In the genomic region with DNA sequence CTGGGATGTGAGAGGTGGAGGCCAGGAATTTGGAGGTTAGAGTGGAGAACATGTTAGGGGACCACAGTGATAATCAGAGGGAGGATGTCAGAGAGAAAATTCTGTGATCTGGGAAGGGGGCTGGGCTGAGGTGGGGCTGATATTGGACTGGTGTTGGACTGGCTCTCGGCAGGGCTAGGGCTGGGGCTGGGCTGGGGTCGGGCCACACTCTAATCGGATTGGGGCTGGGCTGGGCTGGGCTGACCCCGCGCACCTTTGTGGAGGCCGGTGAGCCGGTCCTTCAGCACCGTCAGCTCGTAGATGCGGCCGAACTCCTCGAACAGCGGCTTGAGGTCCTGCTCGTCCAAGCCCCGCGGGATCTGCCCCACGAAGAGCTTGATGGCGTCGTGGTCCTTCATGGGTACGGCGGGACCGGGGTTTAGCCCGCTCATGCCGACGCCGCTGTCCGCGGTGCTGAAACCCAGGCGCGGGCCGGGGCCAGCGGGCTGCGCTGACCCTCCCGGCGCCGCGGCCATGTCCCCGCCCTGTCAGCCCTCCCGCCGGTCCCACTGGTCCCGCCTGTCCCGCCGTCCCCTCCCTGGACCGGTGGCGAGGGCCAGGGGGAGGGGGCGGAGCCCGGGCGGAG, we compare ENCODE assay signal across 7 cellular contexts. TPM values are rescaled to one million over a fixed set of nuclear protein-coding genes. Genes with fewer than 3 reads are reported as not detected.
DNase-seq lines count a peak whose midpoint lies in the region; ATAC-seq and TF ChIP-seq lines count a peak whose summit lies in the region.

No MANE protein-coding gene starts in this region.

- ATAC-seq in GM19397 (IDR thresholded peaks at IDR 0.05; ENCODE audit: unreplicated experiment), result peak; percentile 29
- ATAC-seq in activated CD8-positive, alpha-beta T cell treated with anti-CD3 and anti-CD28 coated beads for 36 hours, result peak; percentile 68
- ATAC-seq in mucosa of descending colon, result peak; percentile 90

- DNase-seq in activated CD8-positive, alpha-beta T cell treated with anti-CD3 and anti-CD28 coated beads for 36 hours, result peak; percentile 47
- DNase-seq in endothelial cell (ENCODE audit: low spot score), result peak; percentile 88
- peak; percentile 66 to 83 (median 74) for DNase-seq in mucosa of descending colon
- DNase-seq in SKM-1 (lab: John Stamatoyannopoulos, UW; ENCODE audit: unreplicated experiment), result no peak

- H3K4me3 ChIP-seq in mucosa of descending colon, result no peak overlapping the region

- H3K27me3 Mint-ChIP-seq in IgD-negative memory B cell (peaks cover 4% of the 10 kb centered on the region), endothelial cell (ENCODE audit: unreplicated experiment) (peaks cover 10% of the 10 kb centered on the region)
- H3K27me3 Mint-ChIP-seq in activated CD8-positive, alpha-beta T cell treated with anti-CD3 and anti-CD28 coated beads for 36 hours, result peaks cover 11% of the 10 kb centered on the region

- H3K9me3 Mint-ChIP-seq in IgD-negative memory B cell (peaks cover 0 to 6% (median 3%) of the 10 kb centered on the region in 3 donors), endothelial cell (ENCODE audit: unreplicated experiment) (no peaks in the 10 kb centered on the region)
- H3K9me3 Mint-ChIP-seq in activated CD8-positive, alpha-beta T cell treated with anti-CD3 and anti-CD28 coated beads for 36 hours, result peaks cover 7% of the 10 kb centered on the region

- H3K4me1 ChIP-seq in mucosa of descending colon (ENCODE audit: low read depth), result peaks cover 9% of the 10 kb centered on the region

- peaks cover 5% of the 10 kb centered on the region for H3K36me3 Mint-ChIP-seq in IgD-negative memory B cell
- H3K36me3 Mint-ChIP-seq in activated CD8-positive, alpha-beta T cell treated with anti-CD3 and anti-CD28 coated beads for 36 hours (ENCODE audit: low read depth), result peaks cover 8% of the 10 kb centered on the region
- peaks cover 9% of the 10 kb centered on the region for H3K36me3 Mint-ChIP-seq in endothelial cell (ENCODE audit: low read depth, unreplicated experiment)

- H3K27ac ChIP-seq in temporal lobe (ENCODE audit: low read depth, low read length), result peak overlapping the region; percentile 44

- peak overlapping the region; percentile 44 to 90 (median 81) for H3K27ac Mint-ChIP-seq in IgD-negative memory B cell
- peak overlapping the region; percentile 10 for H3K27ac Mint-ChIP-seq in activated CD8-positive, alpha-beta T cell treated with anti-CD3 and anti-CD28 coated beads for 36 hours
- peak overlapping the region; percentile 72 for H3K27ac Mint-ChIP-seq in endothelial cell (ENCODE audit: unreplicated experiment)

- no peaks in the 10 kb centered on the region for H3K9me3 ChIP-seq in mucosa of descending colon

- no peak for TF ChIP-seq CTCF in activated CD8-positive, alpha-beta T cell treated with anti-CD3 and anti-CD28 coated beads for 36 hours (IDR thresholded peaks at IDR 0.05)
- no peak for TF ChIP-seq CTCF in endothelial cell (IDR thresholded peaks at IDR 0.05; ENCODE audit: unreplicated experiment)
- no peak for TF ChIP-seq CTCF in mucosa of descending colon (IDR thresholded peaks at IDR 0.05)

- H3K4me1 Mint-ChIP-seq in IgD-negative memory B cell, result peaks cover 14 to 18% (median 16%) of the 10 kb centered on the region in 3 donors
- H3K4me1 Mint-ChIP-seq in activated CD8-positive, alpha-beta T cell treated with anti-CD3 and anti-CD28 coated beads for 36 hours (ENCODE audit: low read depth), result peaks cover 11% of the 10 kb centered on the region
- peaks cover 11% of the 10 kb centered on the region for H3K4me1 Mint-ChIP-seq in endothelial cell (ENCODE audit: unreplicated experiment)

- CTCF ChIA-PET in activated CD8-positive, alpha-beta T cell treated with anti-CD3 and anti-CD28 coated beads for 36 hours (lab: Charles Lee), result interaction anchor here (1.8 kb wide), 1 partner anchor 164 kb away, joined by 4 read pairs; no protein-coding TSS in a partner anchor

- peak overlapping the region; percentile 70 to 94 (median 74) for H3K4me3 Mint-ChIP-seq in IgD-negative memory B cell
- H3K4me3 Mint-ChIP-seq in activated CD8-positive, alpha-beta T cell treated with anti-CD3 and anti-CD28 coated beads for 36 hours, result peak overlapping the region; percentile 59
- H3K4me3 Mint-ChIP-seq in endothelial cell (ENCODE audit: unreplicated experiment), result peak overlapping the region; percentile 84

- no peaks in the 10 kb centered on the region for H3K36me3 ChIP-seq in mucosa of descending colon (ENCODE audit: low read depth)

- POLR2A ChIA-PET in activated CD8-positive, alpha-beta T cell treated with anti-CD3 and anti-CD28 coated beads for 36 hours (lab: Charles Lee), result interaction anchor here (0.6 to 1.0 kb wide), 4 partner anchors 24 to 379 kb away, joined by 3 to 5 read pairs (median 4); partner anchors contain the start of gene HEXA

- intact Hi-C loops in activated CD8-positive, alpha-beta T cell treated with anti-CD3 and anti-CD28 coated beads for 36 hours (cut with micrococcal nuclease), result no loop called here
- intact Hi-C loops in mucosa of descending colon (cut with DNase I, micrococcal nuclease), result no loop called here

RNA-seq across cellular contexts. Expression of gene CELF6, which starts 0.5 kb away (rescaled TPM):
- polyA plus RNA-seq in IgD-negative memory B cell, result 0.19 TPM
- under 1 TPM; 0.18 to 0.20 TPM for total RNA-seq in activated CD8-positive, alpha-beta T cell treated with anti-CD3 and anti-CD28 coated beads for 36 hours
- total RNA-seq in endothelial cell (ENCODE audit: unreplicated experiment) (0.21 TPM), mucosa of descending colon (1 to 10 TPM in 2 of 3 donors, under 1 TPM in 1; 0.67 to 3.8 (median 3.0) TPM), temporal lobe (10.3 TPM)

RNA-seq across cellular contexts. Expression of gene PARP6, which starts 47.1 kb away (rescaled TPM):
- polyA plus RNA-seq in IgD-negative memory B cell, result 34.4 TPM
- total RNA-seq in activated CD8-positive, alpha-beta T cell treated with anti-CD3 and anti-CD28 coated beads for 36 hours, result 10 to 100 TPM; 48.7 to 50.1 TPM
- total RNA-seq in endothelial cell (ENCODE audit: unreplicated experiment), result 77.4 TPM
- total RNA-seq in mucosa of descending colon, result 10 to 100 TPM; 32.9 to 89.3 (median 61.4) TPM
- 60.2 TPM for total RNA-seq in temporal lobe

RNA-seq across cellular contexts. Expression of gene HEXA, which starts 56.3 kb away (rescaled TPM):
- polyA plus RNA-seq in IgD-negative memory B cell, result 102 TPM
- total RNA-seq in activated CD8-positive, alpha-beta T cell treated with anti-CD3 and anti-CD28 coated beads for 36 hours, result 10 to 100 TPM; 55.8 to 66.8 TPM
- total RNA-seq in endothelial cell (ENCODE audit: unreplicated experiment) (123 TPM), mucosa of descending colon (100 to 1,000 TPM in 1 of 3 donors, 10 to 100 TPM in 2; 81.0 to 105 (median 96.5) TPM), temporal lobe (23.8 TPM)

Comparison
In these comparisons a context has a peak if more than half of its experiments do, and no peak if none do; other contexts are left out.
1. ATAC-seq: peak in every context shown above with its lines; median percentile 90 in mucosa of descending colon; 68 in activated CD8-positive, alpha-beta T cell treated with anti-CD3 and anti-CD28 coated beads for 36 hours; 29 in GM19397.
2. H3K27ac Mint-ChIP-seq: peak in every context shown above with its lines; median percentile 81 in IgD-negative memory B cell; 72 in endothelial cell; 10 in activated CD8-positive, alpha-beta T cell treated with anti-CD3 and anti-CD28 coated beads for 36 hours.